14 cellular contexts compared by ENCODE assay signal in the genomic region with DNA sequence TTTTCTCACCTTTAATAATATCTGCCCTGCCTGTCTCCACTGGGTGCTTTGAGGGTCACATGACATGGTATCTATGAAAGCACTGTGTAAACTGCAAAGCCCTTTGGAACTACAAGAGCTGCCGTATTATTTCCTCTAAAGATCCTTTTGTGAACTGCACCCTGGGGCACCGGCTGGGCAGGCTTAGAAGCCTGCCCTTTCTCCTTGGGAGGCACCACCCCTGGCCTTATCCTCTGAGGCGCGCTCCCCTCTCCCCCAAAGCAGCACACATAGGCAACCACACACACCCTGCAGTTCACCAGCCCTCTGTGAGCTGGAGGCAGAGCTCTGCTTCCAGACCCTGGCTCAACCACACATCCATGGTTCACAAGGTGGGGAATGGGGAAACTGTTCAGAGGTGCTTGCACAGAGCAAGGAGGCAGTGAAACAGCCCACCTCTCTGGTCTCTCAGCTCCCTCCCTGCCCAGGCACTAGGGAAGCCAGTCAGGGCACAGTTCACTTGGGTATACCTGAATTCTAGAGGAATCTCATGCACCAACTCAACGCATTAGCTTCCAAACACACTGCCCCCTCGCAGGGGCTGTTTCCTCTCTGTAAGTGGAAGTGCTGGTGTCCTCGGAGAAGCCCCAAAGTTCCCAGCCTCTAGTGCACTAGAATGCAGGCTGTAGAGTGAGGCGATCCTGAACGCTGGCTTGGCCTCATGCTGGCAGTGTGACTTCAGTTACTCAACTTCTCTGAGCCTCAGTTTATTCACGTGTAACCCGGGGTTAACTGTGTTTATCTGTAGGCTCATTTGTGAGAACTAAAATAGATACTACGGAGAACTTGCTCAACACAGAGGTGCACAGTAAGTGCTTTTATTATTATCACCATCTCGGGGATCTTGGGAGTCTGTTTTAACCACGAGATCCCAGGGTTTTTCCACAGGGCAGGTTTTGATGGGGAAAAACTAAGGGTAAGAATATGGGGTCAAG. TPM values are rescaled to one million over a fixed set of nuclear protein-coding genes. Genes with fewer than 3 reads are reported as not detected.
A peak's percentile ranks its signal among the peaks of the same experiment; 100 is the strongest.
DNase-seq lines count a peak whose midpoint lies in the region; ATAC-seq, FAIRE-seq and TF ChIP-seq lines count a peak whose summit lies in the region.
"Had no signal": no experiment of that assay in that cellular context is flagged by ENCODE, and none has a peak within 500 bp of the region (broad histone marks: within the 10 kb centered on the region; RNA-seq: fewer than 3 reads in every experiment).

No MANE protein-coding gene starts in this region.

- no peak overlapping the region for H2AFZ ChIP-seq in HepG2 (ENCODE audit: low read length)

- peaks cover 7% of the 10 kb centered on the region; the same call in 1 of the 2 replicates for H3K4me1 ChIP-seq in HepG2 (ENCODE audit: insufficient read depth, low read length)

- no peak for TF ChIP-seq POLR2A in HepG2 (IDR thresholded peaks at IDR 0.05; ENCODE audit: insufficient read depth in 1 of 2, low read depth in 2 of 2, low read length in 2 of 2)

- H3K27ac Mint-ChIP-seq in activated naive CD8-positive, alpha-beta T cell, result no peak overlapping the region
- no peak overlapping the region for H3K27ac Mint-ChIP-seq in activated naive CD8-positive, alpha-beta T cell treated with anti-CD3 and anti-CD28 coated beads for 36 hours
- H3K27ac Mint-ChIP-seq in type B pancreatic cell, result no peak overlapping the region

- H3K79me2 ChIP-seq in HepG2 (ENCODE audit: insufficient read depth, low read length), result no peaks in the 10 kb centered on the region

- peaks cover 1 to 3% of the 10 kb centered on the region in 2 experiments; a peak in 2 of 5 replicates for H3K27me3 ChIP-seq in HepG2 (ENCODE audit: control insufficient read depth in 1 of 2, insufficient read depth in 2 of 2, low read length in 2 of 2)

- intact Hi-C loops in HepG2 (cut with micrococcal nuclease; ENCODE audit: unreplicated experiment), result loop anchor here (5.0 kb wide), 1 partner anchor 114 kb away; the partner anchor contains the start of gene SLC14A1

- no peaks in the 10 kb centered on the region for H3K9me3 Mint-ChIP-seq in activated naive CD8-positive, alpha-beta T cell (ENCODE audit: low read depth)
- H3K9me3 Mint-ChIP-seq in activated naive CD8-positive, alpha-beta T cell treated with anti-CD3 and anti-CD28 coated beads for 36 hours, result no peaks in the 10 kb centered on the region
- H3K9me3 Mint-ChIP-seq in type B pancreatic cell, result no peaks in the 10 kb centered on the region

- TF ChIP-seq EP300 in HepG2 (IDR thresholded peaks at IDR 0.05; ENCODE audit: low read depth in 2 of 2, low read length in 2 of 2) (no peak), HepG2 (CRISPR knock-in tag; IDR thresholded peaks at IDR 0.05; ENCODE audit: borderline replicate concordance) (no peak)

- H3K9me3 ChIP-seq in HepG2 (ENCODE audit: low read length), result no peaks in the 10 kb centered on the region
- H3K9me3 ChIP-seq: heart left ventricle had no signal

- H3K4me3 ChIP-seq in HepG2 (replicated peaks in 1 of 3; ENCODE audit: insufficient read depth in 1 of 3, low read depth in 2 of 3, low read length in 3 of 3), result no peak overlapping the region

- peaks cover 7% of the 10 kb centered on the region for H3K4me1 Mint-ChIP-seq in activated naive CD8-positive, alpha-beta T cell (ENCODE audit: low read depth)
- peaks cover 12% of the 10 kb centered on the region for H3K4me1 Mint-ChIP-seq in activated naive CD8-positive, alpha-beta T cell treated with anti-CD3 and anti-CD28 coated beads for 36 hours
- H3K4me1 Mint-ChIP-seq in type B pancreatic cell (ENCODE audit: unreplicated experiment), result peaks cover 9% of the 10 kb centered on the region

- TF ChIP-seq RAD21 in HepG2 (CRISPR knock-in tag; IDR thresholded peaks at IDR 0.05), result no peak

- BruUV-seq in HepG2 (replicated peaks; lab: Mats Ljungman, UMichigan), result no TSS peak

- H3K4me2 ChIP-seq in HepG2 (ENCODE audit: low read depth, low read length), result peak overlapping the region; percentile 34; the same call in 1 of the 2 replicates

- H3K4me3 Mint-ChIP-seq in activated naive CD8-positive, alpha-beta T cell, result peak overlapping the region; percentile 60
- no peak overlapping the region for H3K4me3 Mint-ChIP-seq in activated naive CD8-positive, alpha-beta T cell treated with anti-CD3 and anti-CD28 coated beads for 36 hours
- H3K4me3 Mint-ChIP-seq in type B pancreatic cell, result peak overlapping the region; percentile 76

- in situ Hi-C loops in HepG2 (cut with HindIII; ENCODE audit: extremely low pct_ligation_motif_present, low pct_unique_long_range_greater_than_20kb), result loop anchor here (5.0 to 10.0 kb wide), 2 partner anchors 69 to 172 kb away; no protein-coding TSS in a partner anchor
- in situ Hi-C loops in ACHN (cut with HindIII; ENCODE audit: low pct_ligation_motif_present, low pct_unique_long_range_greater_than_20kb, low sequenced_read_pairs), result no loop called here

- H3K9ac ChIP-seq in HepG2 (ENCODE audit: insufficient read depth, low read depth, low read length), result no peak overlapping the region

- CTCF ChIA-PET in HepG2 (lab: Yijun Ruan, JAX; ENCODE audit: low intra/inter-chr PET ratio, low total read pairs), result no interaction called here

- H3K27ac ChIP-seq in VCaP (peak overlapping the region; percentile 10; the same call in 1 of the 2 replicates), HepG2 (ENCODE audit: extremely low read length, insufficient read depth, low read length) (no peak overlapping the region)
- H3K27ac ChIP-seq: heart left ventricle had no signal

- H3K36me3 ChIP-seq in HepG2 (replicated peaks in 1 of 2; ENCODE audit: control insufficient read depth in 1 of 2, insufficient read depth in 2 of 2, low read length in 2 of 2), result no peaks in the 10 kb centered on the region
- H3K36me3 ChIP-seq: heart left ventricle had no signal

- WGBS in HepG2 (ENCODE audit: low lambda C conversion rate), result 9% methylated on average over 8 of the region's 14 CpGs

- no peak for TF ChIP-seq CTCF in VCaP (conservative IDR thresholded peaks at IDR 0.05)
- TF ChIP-seq CTCF in HepG2 (CRISPR knock-in tag; IDR thresholded peaks at IDR 0.05), result no peak
- TF ChIP-seq CTCF in type B pancreatic cell (conservative IDR thresholded peaks at IDR 0.05), result no peak

- POLR2A ChIA-PET in HepG2 (lab: Yijun Ruan, JAX), result no interaction called here

- H3K36me3 Mint-ChIP-seq in activated naive CD8-positive, alpha-beta T cell, result no peaks in the 10 kb centered on the region
- H3K36me3 Mint-ChIP-seq in activated naive CD8-positive, alpha-beta T cell treated with anti-CD3 and anti-CD28 coated beads for 36 hours, result no peaks in the 10 kb centered on the region
- no peaks in the 10 kb centered on the region for H3K36me3 Mint-ChIP-seq in type B pancreatic cell

- DNase-seq in activated naive CD8-positive, alpha-beta T cell treated with anti-CD3 and anti-CD28 coated beads for 36 hours, result no peak
- no peak for DNase-seq in HepG2 (ENCODE audit: low spot score)
- no peak for DNase-seq in type B pancreatic cell (ENCODE audit: extremely low spot score, unreplicated experiment)
- DNase-seq in ACHN, result no peak
- no peak for DNase-seq in NCI-H2171 treated with DMSO at 0.1 percent for 48 hours (lab: John Stamatoyannopoulos, UW)
- DNase-seq: NCI-H524 treated with DMSO at 0.1 percent for 48 hours had no signal

- H3K27me3 Mint-ChIP-seq in activated naive CD8-positive, alpha-beta T cell, result peaks cover 16% of the 10 kb centered on the region
- peaks cover 51% of the 10 kb centered on the region for H3K27me3 Mint-ChIP-seq in activated naive CD8-positive, alpha-beta T cell treated with anti-CD3 and anti-CD28 coated beads for 36 hours
- peaks cover 51% of the 10 kb centered on the region for H3K27me3 Mint-ChIP-seq in type B pancreatic cell

- H4K20me1 ChIP-seq in HepG2 (ENCODE audit: insufficient read depth, low read length), result no peaks in the 10 kb centered on the region

- no peak for FAIRE-seq in HepG2 (lab: Jason Lieb, UNC)
- FAIRE-seq: endothelial cell of umbilical vein, G401.6, GM18507 had no signal

- ATAC-seq in HepG2, result peak; percentile 41
- no peak for ATAC-seq in HG03280 (IDR thresholded peaks at IDR 0.05; ENCODE audit: unreplicated experiment)

TF ChIP-seq in HepG2, 621 proteins besides CTCF, POLR2A, EP300 and RAD21:
- TF ChIP-seq ZNF850 (CRISPR knock-in tag; conservative IDR thresholded peaks at IDR 0.05) (no peak), NR3C1 (CRISPR knock-in tag; IDR thresholded peaks at IDR 0.05) (no peak), PCBP2 (optimal IDR thresholded peaks at IDR 0.05; ENCODE audit: low read depth, low read length, poor library complexity, severe bottlenecking) (no peak), NR2F1 (CRISPR knock-in tag; IDR thresholded peaks at IDR 0.05) (no peak)
TF ChIP-seq in HepG2: peak in this region for 0.

RNA-seq across cellular contexts. Expression of gene SIGLEC15, which starts 11.1 kb away (rescaled TPM):
- total RNA-seq in activated naive CD8-positive, alpha-beta T cell treated with anti-CD3 and anti-CD28 coated beads for 36 hours, result not detected
- not detected in 2 replicates for total RNA-seq in HepG2 (2016; rRNA removed; fragmentation: Illumina TruSeq; extraction: Trizol)
- not detected in 2 replicates for total RNA-seq in HepG2 (2016; cell fraction: cytosol; rRNA removed; fragmentation: Illumina TruSeq; extraction: Trizol; ENCODE audit: low read depth)
- total RNA-seq in HepG2 (2016; cell fraction: insoluble cytoplasmic fraction; rRNA removed; fragmentation: Illumina TruSeq; extraction: Trizol), result not detected in 2 replicates
- total RNA-seq in HepG2 (2016; cell fraction: membrane; rRNA removed; fragmentation: Illumina TruSeq; extraction: Trizol), result not detected in 2 replicates
- not detected in 2 replicates for total RNA-seq in HepG2 (2016; cell fraction: nucleus; rRNA removed; fragmentation: Illumina TruSeq; extraction: Trizol)
- polyA plus RNA-seq in HepG2 (2011; rRNA removed), result not detected in 2 replicates
- polyA plus RNA-seq in HepG2 (2011; cell fraction: cytosol; rRNA removed), result not detected in 2 replicates
- not detected in 2 replicates for polyA plus RNA-seq in HepG2 (2011; cell fraction: nucleus; rRNA removed)
- polyA plus RNA-seq in HepG2 (2012), result not detected in 2 replicates
- polyA plus RNA-seq in HepG2 (2016; cell fraction: cytosol; fragmentation: Illumina TruSeq; extraction: Trizol; ENCODE audit: low read depth), result not detected in 2 replicates
- not detected in 2 replicates for polyA plus RNA-seq in HepG2 (2016; cell fraction: insoluble cytoplasmic fraction; fragmentation: Illumina TruSeq; extraction: Trizol; ENCODE audit: low read depth)
- not detected in 2 replicates for polyA plus RNA-seq in HepG2 (2016; cell fraction: membrane; fragmentation: Illumina TruSeq; extraction: Trizol; ENCODE audit: low read depth)
- polyA plus RNA-seq in HepG2 (2016; cell fraction: nucleus; fragmentation: Illumina TruSeq; extraction: Trizol; ENCODE audit: insufficient read depth, low read depth), result not detected in 2 replicates
- polyA minus RNA-seq in HepG2 (2011; rRNA and poly(A)+ RNA removed; ENCODE audit: low replicate concordance), result not detected in 2 replicates
- not detected in 2 replicates for polyA minus RNA-seq in HepG2 (2011; cell fraction: cytosol; rRNA and poly(A)+ RNA removed)
- not detected in 2 replicates for polyA minus RNA-seq in HepG2 (2011; cell fraction: nucleus; rRNA and poly(A)+ RNA removed)
- total RNA-seq in type B pancreatic cell (ENCODE audit: low replicate concordance), result 0.41 and 0.76 TPM in 2 replicates
- total RNA-seq: endothelial cell of umbilical vein, MCF 10A had no signal
- polyA plus RNA-seq: endothelial cell of umbilical vein had no signal
